ENCODE assay signal across 8 cellular contexts in genomic region chr10:70404036-70404905, GRCh38. TPM values are rescaled to one million over a fixed set of nuclear protein-coding genes. Genes with fewer than 3 reads are reported as not detected.
A peak's percentile ranks its signal among the peaks of the same experiment; 100 is the strongest.
DNase-seq lines count a peak whose midpoint lies in the region; ATAC-seq, FAIRE-seq and TF ChIP-seq lines count a peak whose summit lies in the region.

Gene EIF4EBP2 (plus strand): TSS chr10:70404145. CDS start chr10:70404402, 257 bp downstream.

- peaks cover 49% of the 10 kb centered on the region for H3K4me1 Mint-ChIP-seq in activated T-cell treated with anti-CD3 and anti-CD28 coated beads, Interleukin-2, amount 50 U/mL, for 72 hours (ENCODE audit: low read depth)

- no peaks in the 10 kb centered on the region for H3K9me3 ChIP-seq in KOPT-K1 (ENCODE audit: insufficient read depth, low read length, poor library complexity, severe bottlenecking)
- no peaks in the 10 kb centered on the region for H3K9me3 ChIP-seq in esophagus muscularis mucosa
- no peaks in the 10 kb centered on the region for H3K9me3 ChIP-seq in muscle layer of duodenum (ENCODE audit: control insufficient read depth in 1 of 2, low read length in 2 of 2)

- H3K4me3 Mint-ChIP-seq in activated T-cell treated with anti-CD3 and anti-CD28 coated beads, Interleukin-2, amount 50 U/mL, for 72 hours, result peak within 1 kb of the TSS; percentile 94 to 95

- H3K9me3 Mint-ChIP-seq in activated T-cell treated with anti-CD3 and anti-CD28 coated beads, Interleukin-2, amount 50 U/mL, for 72 hours, result no peaks in the 10 kb centered on the region

- peak; percentile 71 for FAIRE-seq in RCC 7860 (lab: Jason Lieb, UNC)

- H3K36me3 ChIP-seq in KOPT-K1 (ENCODE audit: insufficient read depth, low read length) (peaks cover 13% of the 10 kb centered on the region; the same call in 1 of the 2 replicates), esophagus muscularis mucosa (no peaks in the 10 kb centered on the region), muscle layer of duodenum (ENCODE audit: control insufficient read depth in 1 of 2, insufficient read depth in 2 of 2, low read length in 2 of 2) (peaks cover 0 to 14% of the 10 kb centered on the region in 2 donors)

- H3K36me3 Mint-ChIP-seq in activated T-cell treated with anti-CD3 and anti-CD28 coated beads, Interleukin-2, amount 50 U/mL, for 72 hours (ENCODE audit: insufficient read depth in 2 of 2), result peaks cover 4 to 6% of the 10 kb centered on the region in 2 donors

- peak within 1 kb of the TSS; percentile 74 to 92 (median 82) for H3K4me3 ChIP-seq in esophagus muscularis mucosa
- peak within 1 kb of the TSS; percentile 91 to 94 for H3K4me3 ChIP-seq in muscle layer of duodenum (ENCODE audit: low read depth in 1 of 2, low read length in 2 of 2)

- H3K27ac Mint-ChIP-seq in activated T-cell treated with anti-CD3 and anti-CD28 coated beads, Interleukin-2, amount 50 U/mL, for 72 hours, result peak within 1 kb of the TSS; percentile 73

- no peak for TF ChIP-seq EP300 in esophagus muscularis mucosa (IDR thresholded peaks at IDR 0.05)

- no peaks in the 10 kb centered on the region for H3K27me3 Mint-ChIP-seq in activated T-cell treated with anti-CD3 and anti-CD28 coated beads, Interleukin-2, amount 50 U/mL, for 72 hours (ENCODE audit: low read depth)

- under 1% methylated on average over 61 of the region's 110 CpGs for WGBS in esophagus muscularis mucosa

- DNase-seq in DMS53 treated with DMSO at 0.1 percent for 48 hours (lab: John Stamatoyannopoulos, UW; ENCODE audit: unreplicated experiment), result peak; percentile 88
- peak; percentile 85 for DNase-seq in RCC 7860 (ENCODE audit: low spot score)
- peak; percentile 99 to 100 for DNase-seq in activated T-cell treated with anti-CD3 and anti-CD28 coated beads, Interleukin-2, amount 50 U/mL, for 72 hours
- DNase-seq in esophagus muscularis mucosa (ENCODE audit: extremely low spot score), result peak; percentile 100
- peak; percentile 94 to 96 for DNase-seq in stimulated activated CD8-positive, alpha-beta memory T cell treated with anti-CD3 and anti-CD28 coated beads, Interleukin-7, amount 100 ng/mL, for 4 hours (ENCODE audit: low read depth in 2 of 2)

- peak within 1 kb of the TSS; percentile 79 for H3K27ac ChIP-seq in KOPT-K1 (ENCODE audit: low read depth, low read length, poor library complexity, severe bottlenecking)
- peak within 1 kb of the TSS; percentile 96 to 99 (median 98) for H3K27ac ChIP-seq in esophagus muscularis mucosa (replicated peaks in 1 of 4)
- H3K27ac ChIP-seq in muscle layer of duodenum (ENCODE audit: low read length), result peak within 1 kb of the TSS; percentile 95

- H3K27me3 ChIP-seq in esophagus muscularis mucosa, result no peaks in the 10 kb centered on the region
- H3K27me3 ChIP-seq in muscle layer of duodenum (ENCODE audit: low read depth, low read length), result no peaks in the 10 kb centered on the region

- TF ChIP-seq CTCF in esophagus muscularis mucosa (IDR thresholded peaks at IDR 0.05), result no peak

- H3K4me1 ChIP-seq in esophagus muscularis mucosa (peaks cover 24 to 43% (median 42%) of the 10 kb centered on the region in 4 donors), muscle layer of duodenum (ENCODE audit: control insufficient read depth in 1 of 2, insufficient read depth in 2 of 2, low read length in 2 of 2) (peaks cover 19 to 25% of the 10 kb centered on the region in 2 donors)

- peak; percentile 92 for ATAC-seq in GM21737 (IDR thresholded peaks at IDR 0.05; ENCODE audit: unreplicated experiment)
- peak; percentile 97 to 99 for ATAC-seq in activated T-cell treated with anti-CD3 and anti-CD28 coated beads, Interleukin-2, amount 50 U/mL, for 72 hours (replicated peaks in 1 of 2)

- peak; percentile 98 for TF ChIP-seq POLR2A in esophagus muscularis mucosa (IDR thresholded peaks at IDR 0.05; ENCODE audit: low read depth)

- intact Hi-C loops in esophagus muscularis mucosa (cut with DNase I), result no loop called here

RNA-seq across cellular contexts. Expression of gene EIF4EBP2, which starts in this region (rescaled TPM):
- total RNA-seq in activated T-cell treated with anti-CD3 and anti-CD28 coated beads, Interleukin-2, amount 50 U/mL, for 72 hours, result 10 to 100 TPM; 23.6 to 24.3 TPM
- 10 to 100 TPM; 73.6 to 99.9 (median 78.4) TPM for total RNA-seq in esophagus muscularis mucosa

Comparison
In these comparisons a context has a peak if more than half of its experiments do, and no peak if none do; other contexts are left out.
1. Peak in every context shown above with its lines: DNase-seq, ATAC-seq, H3K4me3 ChIP-seq and H3K27ac ChIP-seq.